In the genomic region with DNA sequence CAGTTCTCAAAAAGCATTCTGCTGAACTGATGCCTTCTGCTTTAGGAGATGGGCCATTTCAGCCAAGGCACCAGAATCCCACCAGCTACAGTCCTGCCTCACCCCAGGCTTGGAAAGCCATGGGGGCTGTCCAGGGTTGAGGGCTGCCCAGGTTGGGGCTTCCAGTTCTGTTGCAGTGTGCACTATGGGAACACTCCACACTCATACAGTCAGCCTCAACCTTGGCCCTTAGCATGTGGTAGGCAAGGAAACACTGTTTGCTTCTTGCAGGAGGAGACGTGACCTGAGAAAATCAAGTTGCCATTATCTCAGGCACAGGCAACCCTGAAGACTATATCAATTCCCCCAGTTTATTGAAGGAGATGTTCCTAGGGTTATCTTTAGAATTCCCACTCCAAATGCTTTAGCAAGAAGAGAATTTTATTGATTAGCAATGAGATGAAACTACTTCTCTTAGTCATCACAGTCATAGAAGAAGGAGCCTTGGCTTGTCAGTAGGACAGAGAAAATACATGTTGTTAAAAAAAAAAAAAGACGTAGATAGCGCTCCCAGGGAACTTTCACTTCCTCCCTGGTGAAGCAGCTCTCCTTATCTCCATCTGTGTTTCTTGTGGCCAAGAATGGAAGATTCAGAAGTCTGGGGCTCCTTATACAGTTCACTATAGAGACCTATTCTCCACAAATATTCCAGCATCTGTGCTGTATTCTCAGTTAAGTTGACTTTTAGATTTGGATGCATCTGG, we compare ENCODE assay signal across 11 cellular contexts. TPM values are rescaled to one million over a fixed set of nuclear protein-coding genes. Genes with fewer than 3 reads are reported as not detected.
A peak's percentile ranks its signal among the peaks of the same experiment; 100 is the strongest.
DNase-seq lines count a peak whose midpoint lies in the region; ATAC-seq, FAIRE-seq and TF ChIP-seq lines count a peak whose summit lies in the region.
"Had no signal": no experiment of that assay in that cellular context is flagged by ENCODE, and none has a peak within 500 bp of the region (broad histone marks: within the 10 kb centered on the region; RNA-seq: fewer than 3 reads in every experiment).

No MANE protein-coding gene starts in this region.

- H4K91ac ChIP-seq in IMR-90 (ENCODE audit: insufficient read depth, low read depth, low read length) (no peak overlapping the region), trophoblast cell (ENCODE audit: low read depth, low read length) (no peak overlapping the region)

- H3K79me1 ChIP-seq in IMR-90 (ENCODE audit: low read depth in 1 of 2, low read length in 2 of 2) (no peaks in the 10 kb centered on the region), mesendoderm (ENCODE audit: low read length) (no peaks in the 10 kb centered on the region), trophoblast cell (ENCODE audit: low read length) (no peaks in the 10 kb centered on the region)

- peak overlapping the region; percentile 16; the same call in 1 of the 2 replicates for H2BK120ac ChIP-seq in IMR-90 (ENCODE audit: low read depth, low read length)
- H2BK120ac ChIP-seq in mesendoderm (ENCODE audit: low read depth, low read length): no peak overlapping the region
- no peak overlapping the region for H2BK120ac ChIP-seq in trophoblast cell (ENCODE audit: insufficient read depth, low read length, poor library complexity)

- POLR2A ChIA-PET in IMR-90 (lab: Charles Lee; ENCODE audit: unreplicated experiment): interaction anchor here (0.5 kb wide), 1 partner anchor 1194 kb away, joined by 3 read pairs; no protein-coding TSS in a partner anchor

- in situ Hi-C loops in IMR-90 (cut with MboI; ENCODE audit: low sequenced_read_pairs): no loop called here

- no peak for TF ChIP-seq RAD21 in IMR-90 (IDR thresholded peaks at IDR 0.05; ENCODE audit: low read length)

- H3K23ac ChIP-seq in IMR-90 (ENCODE audit: low read depth, low read length): no peak overlapping the region
- H3K23ac ChIP-seq in mesendoderm (ENCODE audit: low read length): no peak overlapping the region
- H3K23ac ChIP-seq in trophoblast cell (ENCODE audit: low read length): no peak overlapping the region

- FAIRE-seq in urothelium cell line (lab: Jason Lieb, UNC): no peak
- FAIRE-seq in frontal cortex (lab: Jason Lieb, UNC): no peak

- H4K20me1 ChIP-seq in IMR-90 (ENCODE audit: insufficient read depth, low read length): no peaks in the 10 kb centered on the region

- no peak overlapping the region for H4K8ac ChIP-seq in IMR-90 (ENCODE audit: low read depth in 2 of 2, low read length in 2 of 2)
- no peak overlapping the region for H4K8ac ChIP-seq in mesendoderm (ENCODE audit: low read depth, low read length)
- H4K8ac ChIP-seq in trophoblast cell (ENCODE audit: low read depth, low read length): no peak overlapping the region

- ATAC-seq in GM19328 (IDR thresholded peaks at IDR 0.05; ENCODE audit: unreplicated experiment) (peak; percentile 79), HG02798 (IDR thresholded peaks at IDR 0.05; ENCODE audit: poor library complexity, unreplicated experiment) (peak; percentile 84), IMR-90 (ENCODE audit: low read depth) (no peak)

- no peak overlapping the region for H4K12ac ChIP-seq in trophoblast cell (ENCODE audit: low read depth, low read length)

- H3K4me2 ChIP-seq in IMR-90 (ENCODE audit: low read depth, low read length): no peak overlapping the region
- no peak overlapping the region for H3K4me2 ChIP-seq in mesendoderm (ENCODE audit: low read length)
- H3K4me2 ChIP-seq in trophoblast cell (ENCODE audit: low read length): no peak overlapping the region

- H3K27me3 ChIP-seq in IMR-90 (ENCODE audit: control insufficient read depth, insufficient read depth, low read length) (no peaks in the 10 kb centered on the region), mesendoderm (ENCODE audit: insufficient read depth, low read length, poor library complexity) (no peaks in the 10 kb centered on the region), trophoblast cell (ENCODE audit: insufficient read depth, low read length) (no peaks in the 10 kb centered on the region)

- no TSS peak for BruUV-seq in IMR-90 (replicated peaks; lab: Mats Ljungman, UMichigan)

- H3K36me3 ChIP-seq in IMR-90 (ENCODE audit: control insufficient read depth, insufficient read depth, low read length): no peaks in the 10 kb centered on the region
- no peaks in the 10 kb centered on the region for H3K36me3 ChIP-seq in mesendoderm (ENCODE audit: control insufficient read depth, insufficient read depth, low read length)
- H3K36me3 ChIP-seq in trophoblast cell (ENCODE audit: control insufficient read depth in 1 of 2, insufficient read depth in 2 of 2, low read length in 2 of 2): no peaks in the 10 kb centered on the region

- H2BK20ac ChIP-seq in IMR-90 (ENCODE audit: low read depth, low read length): no peak overlapping the region

- TF ChIP-seq CTCF in IMR-90 (conservative IDR thresholded peaks at IDR 0.05; ENCODE audit: low read depth, low read length): no peak

- no peak overlapping the region for H2BK12ac ChIP-seq in trophoblast cell (ENCODE audit: low read length)

- dilution Hi-C loops in IMR-90 (cut with HindIII; ENCODE audit: low sequenced_read_pairs, unreplicated experiment): no loop called here

- H3K14ac ChIP-seq in IMR-90 (replicated peaks; ENCODE audit: low read depth, low read length) (peak overlapping the region; percentile 2; the same call in 1 of the 2 replicates), trophoblast cell (ENCODE audit: low read length) (no peak overlapping the region)

- H3K56ac ChIP-seq in IMR-90 (ENCODE audit: extremely low read depth, insufficient read depth, low read length): no peak overlapping the region
- H3K56ac ChIP-seq in mesendoderm (ENCODE audit: low read length): no peak overlapping the region

- H2BK5ac ChIP-seq in IMR-90 (ENCODE audit: low read depth, low read length, poor library complexity, severe bottlenecking): no peak overlapping the region
- no peak overlapping the region for H2BK5ac ChIP-seq in mesendoderm (ENCODE audit: low read length)
- no peak overlapping the region for H2BK5ac ChIP-seq in trophoblast cell (ENCODE audit: low read depth, low read length, poor library complexity)

- H2AK5ac ChIP-seq in IMR-90 (ENCODE audit: low read depth, low read length) (peak overlapping the region; percentile 58), mesendoderm (ENCODE audit: low read length) (no peak overlapping the region), trophoblast cell (ENCODE audit: low read length) (no peak overlapping the region)

- no CpG with 5 or more reads among the region's 3 CpGs for WGBS in IMR-90 (ENCODE audit: extremely low coverage in 2 of 2, insufficient read length in 1 of 2), 2 experiments
- no CpG with 5 or more reads among the region's 3 CpGs for WGBS in mesendoderm (ENCODE audit: extremely low coverage, insufficient coverage, low lambda C conversion rate)
- no CpG with 5 or more reads among the region's 3 CpGs for WGBS in trophoblast cell (ENCODE audit: extremely low coverage, insufficient coverage, insufficient read length)

- DNase-seq in IMR-90 (no peak), urothelium cell line (ENCODE audit: low spot score) (no peak), mesendoderm (no peak), frontal cortex (ENCODE audit: low spot score in 2 of 2) (no peak), trophoblast cell (no peak)
- DNase-seq: endodermal cell, NCI-H1417 treated with DMSO at 0.1 percent for 48 hours, substantia nigra had no signal

- peaks cover 5% of the 10 kb centered on the region for H3K4me1 ChIP-seq in IMR-90 (ENCODE audit: control insufficient read depth, insufficient read depth, low read length)
- H3K4me1 ChIP-seq in mesendoderm (ENCODE audit: control insufficient read depth, low read depth, low read length): no peaks in the 10 kb centered on the region
- no peaks in the 10 kb centered on the region for H3K4me1 ChIP-seq in trophoblast cell (ENCODE audit: control insufficient read depth in 1 of 2, insufficient read depth in 2 of 2, low read length in 2 of 2)

- H3K9ac ChIP-seq in IMR-90 (ENCODE audit: low read depth, low read length) (no peak overlapping the region), mesendoderm (ENCODE audit: low read length) (no peak overlapping the region), trophoblast cell (ENCODE audit: low read length) (no peak overlapping the region)

- no peak overlapping the region for H3K27ac ChIP-seq in IMR-90 (ENCODE audit: insufficient read depth, low read length)
- no peak overlapping the region for H3K27ac ChIP-seq in mesendoderm (ENCODE audit: low read depth, low read length)
- H3K27ac ChIP-seq in trophoblast cell (ENCODE audit: low read depth, low read length): no peak overlapping the region
- H3K27ac ChIP-seq: RWPE1 had no signal

- H3K18ac ChIP-seq in IMR-90 (ENCODE audit: low read depth, low read length): no peak overlapping the region
- H3K18ac ChIP-seq in mesendoderm (ENCODE audit: low read length): no peak overlapping the region
- no peak overlapping the region for H3K18ac ChIP-seq in trophoblast cell (ENCODE audit: low read length)

- H3K4ac ChIP-seq in IMR-90 (ENCODE audit: low read depth, low read length): no peak overlapping the region; the same call in 1 of the 2 replicates
- no peak overlapping the region for H3K4ac ChIP-seq in mesendoderm (ENCODE audit: low read depth, low read length)
- no peak overlapping the region for H3K4ac ChIP-seq in trophoblast cell (ENCODE audit: low read depth, low read length)

- H3K4me3 ChIP-seq in IMR-90 (ENCODE audit: insufficient read depth, low read depth, low read length): no peak overlapping the region
- no peak overlapping the region for H3K4me3 ChIP-seq in mesendoderm (ENCODE audit: low read length)
- H3K4me3 ChIP-seq in trophoblast cell (ENCODE audit: low read depth, low read length): no peak overlapping the region

- H2AFZ ChIP-seq in IMR-90 (replicated peaks; ENCODE audit: low read length, poor library complexity) (no peak overlapping the region), trophoblast cell (ENCODE audit: insufficient read depth, low read length, poor library complexity) (no peak overlapping the region)

- intact Hi-C loops in IMR-90 (cut with micrococcal nuclease): no loop called here

- CTCF ChIA-PET in IMR-90 (lab: Yijun Ruan, JAX): no interaction called here

- H2AK9ac ChIP-seq in IMR-90 (replicated peaks; ENCODE audit: low read depth, low read length, poor library complexity): peak overlapping the region; percentile 33

- 0 out of 3 replicates have a peak overlapping the region, but pooled peaks have one; percentile 14 for H2BK15ac ChIP-seq in IMR-90 (ENCODE audit: low read depth, low read length)
- H2BK15ac ChIP-seq in mesendoderm (replicated peaks; ENCODE audit: low read depth): no peak overlapping the region

- H3K9me1 ChIP-seq in IMR-90 (ENCODE audit: insufficient read depth, low read length): no peaks in the 10 kb centered on the region; the same call in 1 of the 2 replicates

- TF ChIP-seq POLR2A in IMR-90 (IDR thresholded peaks at IDR 0.05; ENCODE audit: low read depth, low read length): no peak

- H3K79me2 ChIP-seq in mesendoderm (ENCODE audit: control insufficient read depth, insufficient read depth, low read length): no peaks in the 10 kb centered on the region
- no peaks in the 10 kb centered on the region for H3K79me2 ChIP-seq in trophoblast cell (ENCODE audit: control insufficient read depth, insufficient read depth, low read length, poor library complexity)

- no peaks in the 10 kb centered on the region for H3K9me3 ChIP-seq in IMR-90 (ENCODE audit: control insufficient read depth, insufficient read depth, low read length)
- no peaks in the 10 kb centered on the region for H3K9me3 ChIP-seq in trophoblast cell (ENCODE audit: insufficient read depth, low read depth, low read length)

- no peak overlapping the region for H4K5ac ChIP-seq in IMR-90 (ENCODE audit: low read depth, low read length)
- no peak overlapping the region for H4K5ac ChIP-seq in mesendoderm (ENCODE audit: low read length)

RNA-seq across cellular contexts. Expression of gene IL12A, which starts 38.3 kb away (rescaled TPM):
- 0.90 and 1.1 TPM in 2 replicates for total RNA-seq in IMR-90 (2012; rRNA removed)
- 2.9 and 5.3 TPM in 2 replicates for polyA plus RNA-seq in IMR-90 (2012; rRNA removed)
- polyA plus RNA-seq in IMR-90 (2012; cell fraction: cytosol; rRNA removed): 10.0 and 10.9 TPM in 2 replicates
- 11.1 and 16.2 TPM in 2 replicates for polyA plus RNA-seq in IMR-90 (2012; cell fraction: nucleus; rRNA removed; ENCODE audit: low replicate concordance)
- polyA plus RNA-seq in mesendoderm (2013, experiment 1 of 2): 0.35 TPM
- polyA plus RNA-seq in mesendoderm (2013, experiment 2 of 2): 0.36 TPM
- total RNA-seq in frontal cortex: 2.0 TPM
- 0.10 and 0.23 TPM in 2 replicates for polyA plus RNA-seq in trophoblast cell (2013)
- total RNA-seq: endodermal cell had no signal
